In genomic region chr17:74267054-74267453, GRCh38 we compare ENCODE assay signal across 6 cellular contexts. TPM values are rescaled to one million over a fixed set of nuclear protein-coding genes. Genes with fewer than 3 reads are reported as not detected.
"Had no signal": no experiment of that assay in that cellular context is flagged by ENCODE, and none has a peak within 500 bp of the region (broad histone marks: within the 10 kb centered on the region; RNA-seq: fewer than 3 reads in every experiment).

No MANE protein-coding gene starts in this region.

RNA-seq across cellular contexts. Expression of gene DNAI2, which starts 7.0 kb away (rescaled TPM):
- total RNA-seq: GM23248, GM23338, H4, H7, H9, HFFc6 had no signal
- polyA plus RNA-seq: GM23248 had no signal

RNA-seq across cellular contexts. Expression of gene TTYH2, which starts 53.7 kb away (rescaled TPM):
- total RNA-seq: GM23248 had no signal

RNA-seq across cellular contexts. Expression of gene KIF19, which starts 59.0 kb away (rescaled TPM):
- total RNA-seq: GM23248, H4, HFFc6 had no signal
- polyA plus RNA-seq: GM23248 had no signal
